2 cellular contexts compared by ENCODE assay signal in genomic region chr10:75430000-75430763, GRCh38.
TF ChIP-seq lines count a peak whose summit lies in the region.

No MANE protein-coding gene starts in this region.

TF ChIP-seq in SK-N-SH treated with all-trans-retinoic acid at 6 μM for 48 hours, 23 proteins besides CTCF, POLR2A, EP300 and RAD21 (continued from another document):
- TF ChIP-seq PATZ1 (CRISPR knock-in tag; IDR thresholded peaks at IDR 0.05; ENCODE audit: borderline replicate concordance) (no peak), RARB (CRISPR knock-in tag; IDR thresholded peaks at IDR 0.05) (no peak), TCF4 (CRISPR knock-in tag; IDR thresholded peaks at IDR 0.05; ENCODE audit: borderline replicate concordance) (no peak), PPARA (CRISPR knock-in tag; IDR thresholded peaks at IDR 0.05; ENCODE audit: borderline replicate concordance) (no peak), ZNF565 (CRISPR knock-in tag; conservative IDR thresholded peaks at IDR 0.05; ENCODE audit: low read depth) (no peak), ESRRG (CRISPR knock-in tag; IDR thresholded peaks at IDR 0.05) (no peak), ARNTL (CRISPR knock-in tag; IDR thresholded peaks at IDR 0.05; ENCODE audit: borderline replicate concordance, low read depth) (no peak)
- TF ChIP-seq, protein P1, sequence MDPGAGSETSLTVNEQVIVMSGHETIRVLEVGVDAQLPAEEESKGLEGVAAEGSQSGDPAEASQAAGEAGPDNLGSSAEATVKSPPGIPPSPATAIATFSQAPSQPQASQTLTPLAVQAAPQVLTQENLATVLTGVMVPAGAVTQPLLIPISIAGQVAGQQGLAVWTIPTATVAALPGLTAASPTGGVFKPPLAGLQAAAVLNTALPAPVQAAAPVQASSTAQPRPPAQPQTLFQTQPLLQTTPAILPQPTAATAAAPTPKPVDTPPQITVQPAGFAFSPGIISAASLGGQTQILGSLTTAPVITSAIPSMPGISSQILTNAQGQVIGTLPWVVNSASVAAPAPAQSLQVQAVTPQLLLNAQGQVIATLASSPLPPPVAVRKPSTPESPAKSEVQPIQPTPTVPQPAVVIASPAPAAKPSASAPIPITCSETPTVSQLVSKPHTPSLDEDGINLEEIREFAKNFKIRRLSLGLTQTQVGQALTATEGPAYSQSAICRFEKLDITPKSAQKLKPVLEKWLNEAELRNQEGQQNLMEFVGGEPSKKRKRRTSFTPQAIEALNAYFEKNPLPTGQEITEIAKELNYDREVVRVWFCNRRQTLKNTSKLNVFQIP (CRISPR knock-in tag; IDR thresholded peaks at IDR 0.05; ENCODE audit: borderline replicate concordance, low read depth), result no peak
TF ChIP-seq in SK-N-SH treated with all-trans-retinoic acid at 6 μM for 48 hours: peak in this region for 0.

TF ChIP-seq in SK-N-SH, 30 proteins besides CTCF, POLR2A, EP300 and RAD21 (continued from another document):
- TF ChIP-seq PBX3 (IDR thresholded peaks at IDR 0.05) (no peak), CHD2 (IDR thresholded peaks at IDR 0.05; ENCODE audit: low read length, partially characterized antibody) (no peak), MEF2A (IDR thresholded peaks at IDR 0.05; ENCODE audit: borderline replicate concordance, low read depth) (no peak), REST (IDR thresholded peaks at IDR 0.05; ENCODE audit: low read depth, low read length) (no peak), JUND (IDR thresholded peaks at IDR 0.05) (no peak), POLR2AphosphoS5 (IDR thresholded peaks at IDR 0.05; ENCODE audit: low read depth, low read length) (no peak), YY1 (IDR thresholded peaks at IDR 0.05; ENCODE audit: low read depth) (no peak), USF1 (IDR thresholded peaks at IDR 0.05; ENCODE audit: borderline replicate concordance, low read depth) (no peak)
